Comparison of ENCODE assay signal across 9 cellular contexts in the genomic region with DNA sequence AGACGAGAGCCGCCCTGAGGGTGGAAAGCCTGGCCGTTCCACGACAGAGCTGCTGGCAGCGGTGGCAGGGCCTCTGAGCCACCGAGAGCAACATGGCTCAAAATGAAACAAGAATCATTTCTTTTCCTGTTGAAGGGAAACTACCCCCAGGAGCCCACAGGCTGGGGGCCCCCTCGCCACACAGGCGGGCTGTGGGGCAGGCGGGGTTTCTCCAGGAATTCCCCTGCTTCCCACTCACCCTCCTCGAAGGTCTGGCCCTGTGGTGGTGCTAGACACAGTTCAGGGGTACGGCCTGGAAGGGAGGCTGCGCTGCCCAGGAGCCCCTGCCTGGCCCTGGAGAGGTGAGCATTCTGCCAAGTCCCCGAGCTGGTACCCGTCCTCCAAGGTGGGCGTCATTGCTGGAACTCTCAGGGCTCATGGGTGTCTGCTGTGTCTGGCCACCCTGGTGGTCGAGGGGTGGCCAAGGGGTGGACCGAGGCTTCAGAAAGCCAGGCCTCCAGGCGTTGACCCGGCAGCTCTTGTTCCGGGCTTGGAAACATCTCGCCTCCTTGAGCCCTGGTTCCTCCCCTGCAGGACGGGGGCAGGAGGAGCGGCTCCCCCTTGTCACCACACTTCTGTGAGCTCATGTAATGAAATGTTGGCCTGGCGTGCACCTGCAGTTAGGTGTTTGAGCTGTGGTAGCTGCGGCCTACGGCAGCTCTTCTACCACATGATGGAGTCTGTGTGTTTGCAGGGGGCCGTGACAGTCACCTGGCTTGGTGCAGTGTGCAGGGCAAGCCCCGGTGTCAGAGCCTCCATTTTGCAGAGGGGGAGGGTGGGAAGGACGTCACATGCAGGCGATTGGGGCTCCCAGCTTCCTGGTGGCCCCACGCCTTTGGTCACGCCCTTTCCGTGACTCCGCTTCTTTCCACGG.
DNase-seq lines count a peak whose midpoint lies in the region; ATAC-seq, FAIRE-seq and TF ChIP-seq lines count a peak whose summit lies in the region.
"Had no signal": no experiment of that assay in that cellular context is flagged by ENCODE, and none has a peak within 500 bp of the region (broad histone marks: within the 10 kb centered on the region; RNA-seq: fewer than 3 reads in every experiment).

No MANE protein-coding gene starts in this region.

- FAIRE-seq in kidney (lab: Jason Lieb, UNC): no peak

- DNase-seq in activated CD4-positive, alpha-beta memory T cell treated with anti-CD3 and anti-CD28 coated beads for 36 hours: peak; percentile 93
- DNase-seq in memory B cell (ENCODE audit: low spot score in 2 of 2): peak; percentile 62 to 78
- no peak for DNase-seq in kidney tubule cell (ENCODE audit: low spot score)
- DNase-seq in PC-3: no peak
- DNase-seq in erythroblast (lab: John Stamatoyannopoulos, UW): no peak
- no peak for DNase-seq in kidney

- H3K4me2 ChIP-seq in PC-3 (ENCODE audit: low read length): no peak overlapping the region

- peak; percentile 68 for ATAC-seq in GM18517 (IDR thresholded peaks at IDR 0.05; ENCODE audit: unreplicated experiment)
- peak; percentile 48 for ATAC-seq in HG02938 (IDR thresholded peaks at IDR 0.05; ENCODE audit: unreplicated experiment)
- peak; percentile 66 for ATAC-seq in memory B cell (ENCODE audit: low read depth)
- no peak for ATAC-seq in PC-3

- TF ChIP-seq CTCF in PC-3 (conservative IDR thresholded peaks at IDR 0.05; ENCODE audit: low read depth, low read length) (no peak), kidney (IDR thresholded peaks at IDR 0.05; ENCODE audit: borderline replicate concordance, extremely low read depth, insufficient read depth) (no peak)

- no peaks in the 10 kb centered on the region for H3K36me3 Mint-ChIP-seq in activated CD4-positive, alpha-beta memory T cell treated with anti-CD3 and anti-CD28 coated beads for 36 hours
- H3K36me3 Mint-ChIP-seq in memory B cell: no peaks in the 10 kb centered on the region

- H3K27ac ChIP-seq in PC-3 (ENCODE audit: low read length): no peak overlapping the region
- H3K27ac ChIP-seq in kidney (ENCODE audit: low read depth in 2 of 2, low read length in 2 of 2): no peak overlapping the region
- H3K27ac ChIP-seq: HL-60 had no signal

- intact Hi-C loops in activated CD4-positive, alpha-beta memory T cell treated with anti-CD3 and anti-CD28 coated beads for 36 hours (cut with micrococcal nuclease): loop anchor here (1.0 to 10.0 kb wide), 6 partner anchors 52 to 1017 kb away; a partner anchor contains a TSS
- intact Hi-C loops in PC-3 (cut with micrococcal nuclease) (no loop called here), kidney (cut with DNase I) (no loop called here)

- H3K9ac ChIP-seq in PC-3 (ENCODE audit: low read length) (no peak overlapping the region), kidney (ENCODE audit: low read length in 2 of 2) (peak overlapping the region in 1 of 2 donors; percentile 12)

- CTCF ChIA-PET in activated CD4-positive, alpha-beta memory T cell treated with anti-CD3 and anti-CD28 coated beads for 36 hours (lab: Charles Lee): interaction anchor here (0.6 to 2.5 kb wide), 12 partner anchors 9 to 1370 kb away, joined by 3 to 7 read pairs (median 3); no protein-coding TSS in a partner anchor
- CTCF ChIA-PET in PC-3 (lab: Charles Lee): no interaction called here

- no TSS peak for BruUV-seq in PC-3 (replicated peaks; lab: Mats Ljungman, UMichigan)

- peaks cover 32% of the 10 kb centered on the region for H3K79me2 ChIP-seq in PC-3 (ENCODE audit: low read length)

- H3K4me3 Mint-ChIP-seq in activated CD4-positive, alpha-beta memory T cell treated with anti-CD3 and anti-CD28 coated beads for 36 hours: peak overlapping the region; percentile 78
- peak overlapping the region; percentile 77 for H3K4me3 Mint-ChIP-seq in memory B cell

- no peaks in the 10 kb centered on the region for H3K27me3 ChIP-seq in PC-3 (ENCODE audit: low read length)

- H3K9me3 ChIP-seq in PC-3 (ENCODE audit: low read length) (no peaks in the 10 kb centered on the region), kidney (ENCODE audit: control insufficient read depth in 1 of 2, low read length in 2 of 2) (no peaks in the 10 kb centered on the region)

- H3K4me3 ChIP-seq in PC-3 (ENCODE audit: low read length): no peak overlapping the region
- H3K4me3 ChIP-seq in kidney (ENCODE audit: low read length in 2 of 2): no peak overlapping the region

- H3K4me1 ChIP-seq in PC-3 (ENCODE audit: insufficient read depth, low read length): no peaks in the 10 kb centered on the region
- H3K4me1 ChIP-seq in kidney (ENCODE audit: control insufficient read depth in 1 of 2, insufficient read depth in 1 of 2, low read depth in 1 of 2, low read length in 2 of 2): peaks cover 38 to 85% of the 10 kb centered on the region in 2 donors

- H3K36me3 ChIP-seq in PC-3 (ENCODE audit: low read depth, low read length): no peaks in the 10 kb centered on the region
- no peaks in the 10 kb centered on the region for H3K36me3 ChIP-seq in kidney (ENCODE audit: control insufficient read depth in 1 of 2, insufficient read depth in 2 of 2, low read length in 2 of 2)

- no peaks in the 10 kb centered on the region for H3K9me2 ChIP-seq in PC-3 (replicated peaks; ENCODE audit: low read length)

- peak overlapping the region; percentile 96 for H3K27ac Mint-ChIP-seq in activated CD4-positive, alpha-beta memory T cell treated with anti-CD3 and anti-CD28 coated beads for 36 hours
- peak overlapping the region; percentile 95 for H3K27ac Mint-ChIP-seq in memory B cell

- peaks cover 60% of the 10 kb centered on the region for H3K4me1 Mint-ChIP-seq in activated CD4-positive, alpha-beta memory T cell treated with anti-CD3 and anti-CD28 coated beads for 36 hours (ENCODE audit: low read depth)
- H3K4me1 Mint-ChIP-seq in memory B cell: peaks cover 46% of the 10 kb centered on the region

- H3K27me3 Mint-ChIP-seq in activated CD4-positive, alpha-beta memory T cell treated with anti-CD3 and anti-CD28 coated beads for 36 hours: peaks cover 3% of the 10 kb centered on the region
- H3K27me3 Mint-ChIP-seq in memory B cell: no peaks in the 10 kb centered on the region

- no peak for TF ChIP-seq POLR2A in erythroblast (IDR thresholded peaks at IDR 0.05; ENCODE audit: low read length)

- peaks cover 3% of the 10 kb centered on the region for H3K9me3 Mint-ChIP-seq in activated CD4-positive, alpha-beta memory T cell treated with anti-CD3 and anti-CD28 coated beads for 36 hours
- peaks cover 4% of the 10 kb centered on the region for H3K9me3 Mint-ChIP-seq in memory B cell

- POLR2A ChIA-PET in activated CD4-positive, alpha-beta memory T cell treated with anti-CD3 and anti-CD28 coated beads for 36 hours (lab: Charles Lee): interaction anchor here (0.7 to 3.1 kb wide), 7 partner anchors 8 to 228 kb away, joined by 3 to 26 read pairs (median 6); a partner anchor contains a TSS
- POLR2A ChIA-PET in PC-3 (lab: Charles Lee; ENCODE audit: unreplicated experiment): no interaction called here

- no peak overlapping the region for H2AFZ ChIP-seq in PC-3 (ENCODE audit: low read length)

- H3F3A ChIP-seq in PC-3 (ENCODE audit: low read length, unreplicated experiment): no peaks in the 10 kb centered on the region

- H4K20me1 ChIP-seq in PC-3 (ENCODE audit: low read length): no peaks in the 10 kb centered on the region

Comparison
In these comparisons a context has a peak if more than half of its experiments do, and no peak if none do; other contexts are left out.
1. DNase-seq: peak in activated CD4-positive, alpha-beta memory T cell treated with anti-CD3 and anti-CD28 coated beads for 36 hours (single experiment) and memory B cell (2 of 2); none in kidney tubule cell (single experiment), PC-3 (single experiment), erythroblast (0 of 2) and kidney (single experiment).